ENCODE assay signal across 8 cellular contexts in genomic region chr10:13162013-13162364, GRCh38. TPM values are rescaled to one million over a fixed set of nuclear protein-coding genes. Genes with fewer than 3 reads are reported as not detected.
DNase-seq lines count a peak whose midpoint lies in the region; ATAC-seq and TF ChIP-seq lines count a peak whose summit lies in the region.

No MANE protein-coding gene starts in this region.

- no peaks in the 10 kb centered on the region for H3K9me3 Mint-ChIP-seq in activated naive CD8-positive, alpha-beta T cell treated with anti-CD3 and anti-CD28 coated beads, Interleukin-2, amount 10 ng/mL, durations not matched to agents 7 days and 5 days

- intact Hi-C loops in HCT116 (cut with micrococcal nuclease): loop anchor here (5.0 kb wide), 1 partner anchor 185 kb away; the partner anchor contains the start of gene SEPHS1
- intact Hi-C loops in ovary (cut with DNase I): loop anchor here in 3 of 4 donors (5.0 to 10.0 kb wide), 3 partner anchors 113 to 140 kb away; partner anchors contain the start of gene PHYH (in 2 of the 3)

- H3K27ac Mint-ChIP-seq in activated naive CD8-positive, alpha-beta T cell treated with anti-CD3 and anti-CD28 coated beads, Interleukin-2, amount 10 ng/mL, durations not matched to agents 7 days and 5 days: peak overlapping the region; percentile 55

- H3K36me3 ChIP-seq in HCT116 (ENCODE audit: control insufficient read depth in 1 of 2, insufficient read depth in 2 of 2, low read length in 2 of 2) (peaks cover 3 to 18% of the 10 kb centered on the region in 2 experiments; a peak in 3 of 4 replicates), mesodermal cell (ENCODE audit: control insufficient read depth, insufficient read depth, low read length) (peaks cover 30% of the 10 kb centered on the region), ovary (no peaks in the 10 kb centered on the region)

- H4K20me1 ChIP-seq in HCT116 (ENCODE audit: insufficient read depth): no peaks in the 10 kb centered on the region

- DNase-seq in AG10803 (ENCODE audit: low read depth) (no peak), HCT116 (ENCODE audit: low read depth, low spot score) (no peak), ovary (no peak), cerebellar nuclear complex (lab: John Stamatoyannopoulos, UW) (no peak), DMS53 treated with DMSO at 0.1 percent for 48 hours (lab: John Stamatoyannopoulos, UW; ENCODE audit: unreplicated experiment) (no peak)
- no peak for DNase-seq in activated naive CD8-positive, alpha-beta T cell treated with anti-CD3 and anti-CD28 coated beads, Interleukin-2, amount 10 ng/mL, durations not matched to agents 7 days and 5 days

- CTCF ChIA-PET in HCT116 (lab: Charles Lee): interaction anchor here (0.6 to 2.3 kb wide), 4 partner anchors 9 to 838 kb away, joined by 3 to 14 read pairs (median 6); no protein-coding TSS in a partner anchor

- H3K4me1 Mint-ChIP-seq in activated naive CD8-positive, alpha-beta T cell treated with anti-CD3 and anti-CD28 coated beads, Interleukin-2, amount 10 ng/mL, durations not matched to agents 7 days and 5 days: peaks cover 33% of the 10 kb centered on the region

- H3K9me2 ChIP-seq in HCT116 (ENCODE audit: insufficient read depth): no peaks in the 10 kb centered on the region

- H3K9ac ChIP-seq in HCT116 (ENCODE audit: low read length): peak overlapping the region; percentile 87

- peak overlapping the region; percentile 92 for H3K4me3 Mint-ChIP-seq in activated naive CD8-positive, alpha-beta T cell treated with anti-CD3 and anti-CD28 coated beads, Interleukin-2, amount 10 ng/mL, durations not matched to agents 7 days and 5 days

- H3K79me2 ChIP-seq in HCT116 (ENCODE audit: insufficient read depth, low read length): peaks cover 53% of the 10 kb centered on the region

- WGBS in mesodermal cell (ENCODE audit: insufficient coverage in 2 of 2), 2 experiments: 3 to 4% methylated on average over 9 to 12 of the region's 12 CpGs
- WGBS in ovary, 3 donors: 4 to 6% (median 4%) methylated on average over 12 of the region's 12 CpGs

- H3K27ac ChIP-seq in HCT116 (ENCODE audit: low read depth, low read length) (peak overlapping the region; percentile 30), mesodermal cell (ENCODE audit: low read depth, low read length, severe bottlenecking) (no peak overlapping the region), ovary (no peak overlapping the region)

- POLR2A ChIA-PET in HCT116 (lab: Charles Lee): no interaction called here
- POLR2A ChIA-PET in activated naive CD8-positive, alpha-beta T cell treated with anti-CD3 and anti-CD28 coated beads, Interleukin-2, amount 10 ng/mL, durations not matched to agents 7 days and 5 days (lab: Charles Lee): interaction anchor here (1.1 to 2.8 kb wide), 5 partner anchors 10 to 425 kb away, joined by 3 to 27 read pairs (median 6); partner anchors contain the start of genes PHYH and PRPF18

- H3K4me1 ChIP-seq in HCT116 (ENCODE audit: control insufficient read depth in 1 of 2, insufficient read depth in 2 of 2, low read length in 2 of 2): peaks cover 0 to 15% of the 10 kb centered on the region in 2 experiments; a peak in 3 of 4 replicates
- H3K4me1 ChIP-seq in mesodermal cell (ENCODE audit: control insufficient read depth, insufficient read depth, low read length, poor library complexity, severe bottlenecking): peaks cover 9% of the 10 kb centered on the region
- H3K4me1 ChIP-seq in ovary (ENCODE audit: insufficient read depth): peaks cover 2% of the 10 kb centered on the region

- RAD21 ChIA-PET in HCT116 (lab: Charles Lee; ENCODE audit: low non-redundant PET in 1 of 2, low total read pairs in 2 of 2, uncharacterized antibody in 2 of 2, unreplicated experiment in 2 of 2): no interaction called here

- H3K9me3 ChIP-seq in HCT116 (ENCODE audit: control insufficient read depth in 1 of 2, insufficient read depth in 1 of 2, low read depth in 1 of 2, low read length in 2 of 2): no peaks in the 10 kb centered on the region
- no peaks in the 10 kb centered on the region for H3K9me3 ChIP-seq in mesodermal cell (ENCODE audit: control insufficient read depth, low read length)
- no peaks in the 10 kb centered on the region for H3K9me3 ChIP-seq in ovary

- peak overlapping the region; percentile 70 for H2AFZ ChIP-seq in HCT116 (ENCODE audit: low read depth, low read length, poor library complexity, severe bottlenecking)

- no peaks in the 10 kb centered on the region for H3K27me3 ChIP-seq in HCT116 (ENCODE audit: insufficient read depth, low read length)
- no peaks in the 10 kb centered on the region for H3K27me3 ChIP-seq in ovary

- no peak for ATAC-seq in HCT116
- ATAC-seq in activated naive CD8-positive, alpha-beta T cell treated with anti-CD3 and anti-CD28 coated beads, Interleukin-2, amount 10 ng/mL, durations not matched to agents 7 days and 5 days (ENCODE audit: low read depth): no peak
- ATAC-seq in GM19395 (IDR thresholded peaks at IDR 0.05; ENCODE audit: unreplicated experiment): no peak

- H3K27me3 Mint-ChIP-seq in activated naive CD8-positive, alpha-beta T cell treated with anti-CD3 and anti-CD28 coated beads, Interleukin-2, amount 10 ng/mL, durations not matched to agents 7 days and 5 days: no peaks in the 10 kb centered on the region

- H3K4me3 ChIP-seq in AG10803 (ENCODE audit: low read length) (peak overlapping the region; percentile 62), HCT116 (replicated peaks in 1 of 2; ENCODE audit: low read depth in 1 of 2, low read length in 2 of 2) (peak overlapping the region; percentile 92 to 94), mesodermal cell (ENCODE audit: extremely low read depth, insufficient read depth, low read length, poor library complexity, severe bottlenecking) (peak overlapping the region; percentile 68), ovary (no peak overlapping the region)

- no peak for TF ChIP-seq CTCF in AG10803 (conservative IDR thresholded peaks at IDR 0.05; ENCODE audit: low read length)
- no peak for TF ChIP-seq CTCF in HCT116 (IDR thresholded peaks at IDR 0.05 in 2 of 3, conservative IDR thresholded peaks at IDR 0.05 in 1 of 3; ENCODE audit: borderline replicate concordance in 1 of 3, insufficient read depth in 1 of 3, low read depth in 2 of 3, low read length in 2 of 3)
- TF ChIP-seq CTCF in ovary (IDR thresholded peaks at IDR 0.05): no peak

- no peak for TF ChIP-seq EP300 in ovary (IDR thresholded peaks at IDR 0.05)

- BruUV-seq in HCT116 (replicated peaks; lab: Mats Ljungman, UMichigan): no TSS peak

- peaks cover 13% of the 10 kb centered on the region for H3K36me3 Mint-ChIP-seq in activated naive CD8-positive, alpha-beta T cell treated with anti-CD3 and anti-CD28 coated beads, Interleukin-2, amount 10 ng/mL, durations not matched to agents 7 days and 5 days

- TF ChIP-seq RAD21 in HCT116 (IDR thresholded peaks at IDR 0.05; ENCODE audit: low read depth): no peak

- H3K4me2 ChIP-seq in HCT116 (ENCODE audit: low read length): peak overlapping the region; percentile 94

- no peak for TF ChIP-seq POLR2A in HCT116 (IDR thresholded peaks at IDR 0.05; ENCODE audit: borderline replicate concordance, extremely low read depth, insufficient read depth, insufficient read length)
- TF ChIP-seq POLR2A in ovary (IDR thresholded peaks at IDR 0.05): no peak

TF ChIP-seq in HCT116, 20 proteins besides CTCF, POLR2A, EP300 and RAD21:
- TF ChIP-seq ZFX (IDR thresholded peaks at IDR 0.05) (0 out of 2 replicates have a peak, but pooled peaks have one; percentile 4), REST (IDR thresholded peaks at IDR 0.05; ENCODE audit: low read depth) (no peak), ATF3 (IDR thresholded peaks at IDR 0.05) (no peak)
TF ChIP-seq in HCT116: peak in this region for 1.

RNA-seq across cellular contexts. Expression of gene MCM10, which starts 0.6 kb away (rescaled TPM):
- total RNA-seq in HCT116 (2021; ENCODE audit: unreplicated experiment) (43.1 TPM), ovary (1 to 10 TPM in 2 of 7 donors, under 1 TPM in 3, not detected in 2; 0.32 to 1.7 (median 0.89) TPM)
- 7.5 and 8.8 TPM in 2 replicates for polyA plus RNA-seq in HCT116 (2012)
- total RNA-seq in activated naive CD8-positive, alpha-beta T cell treated with anti-CD3 and anti-CD28 coated beads, Interleukin-2, amount 10 ng/mL, durations not matched to agents 7 days and 5 days: 10 to 100 TPM; 40.2 to 45.0 TPM
- polyA plus RNA-seq in mesodermal cell (2013, experiment 1 of 2): 12.3 TPM
- polyA plus RNA-seq in mesodermal cell (2013, experiment 2 of 2): 8.5 TPM
- polyA plus RNA-seq in ovary: under 1 TPM; 0.20 to 0.28 TPM

Comparison
In these comparisons a context has a peak if more than half of its experiments do, and no peak if none do; other contexts are left out.
1. RNA of gene MCM10, which starts 0.6 kb away (total RNA-seq): 40.2 to 45.0 TPM in activated naive CD8-positive, alpha-beta T cell treated with anti-CD3 and anti-CD28 coated beads, Interleukin-2, amount 10 ng/mL, durations not matched to agents 7 days and 5 days and 43.1 TPM in HCT116 (single experiment); 0.32 to 1.7 TPM in ovary; every median in the first group is over 10 times any median in the second.